Comparison of ENCODE assay signal across 20 cellular contexts in the genomic region with DNA sequence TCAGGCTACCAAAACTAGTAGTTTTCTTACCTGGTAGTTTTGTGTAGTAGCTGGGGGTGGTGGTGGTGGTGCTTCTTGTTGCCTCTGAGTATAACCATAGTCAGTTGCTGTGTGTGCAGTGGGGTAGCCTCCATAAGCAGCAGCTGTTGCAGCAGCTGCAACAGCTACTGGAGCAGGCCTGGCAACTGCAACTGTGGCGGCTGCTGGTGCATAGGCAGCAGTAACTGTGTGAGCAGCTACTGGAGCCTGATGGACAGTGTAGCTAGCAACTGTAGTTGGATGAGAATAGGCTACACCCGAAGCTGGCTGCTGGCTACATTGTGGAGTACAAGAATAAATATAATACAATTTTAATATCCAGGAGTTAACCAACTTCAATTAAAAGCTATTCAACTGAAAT. TPM values are rescaled to one million over a fixed set of nuclear protein-coding genes. Genes with fewer than 3 reads are reported as not detected.
DNase-seq lines count a peak whose midpoint lies in the region; ATAC-seq, FAIRE-seq and TF ChIP-seq lines count a peak whose summit lies in the region.
"Had no signal": no experiment of that assay in that cellular context is flagged by ENCODE, and none has a peak within 500 bp of the region (broad histone marks: within the 10 kb centered on the region; RNA-seq: fewer than 3 reads in every experiment).

No MANE protein-coding gene starts in this region.

- no peaks in the 10 kb centered on the region for H3K9me1 ChIP-seq in K562 (ENCODE audit: control insufficient read depth, insufficient read depth, low read length)

- H3K27me3 ChIP-seq in SK-N-SH (ENCODE audit: insufficient read depth) (no peaks in the 10 kb centered on the region), K562 (ENCODE audit: control insufficient read depth in 2 of 2, insufficient read depth in 2 of 2, low read length in 2 of 2) (no peaks in the 10 kb centered on the region), gastroesophageal sphincter (no peaks in the 10 kb centered on the region)
- H3K27me3 ChIP-seq in naive thymus-derived CD4-positive, alpha-beta T cell (ENCODE audit: control insufficient read depth in 2 of 2, insufficient read depth in 2 of 2, low read length in 2 of 2), result no peaks in the 10 kb centered on the region
- H3K27me3 ChIP-seq: ovary had no signal

- H3K4me3 ChIP-seq in SK-N-SH (ENCODE audit: low read depth in 2 of 2, low read length in 1 of 2) (no peak overlapping the region), K562 (no peak overlapping the region), gastroesophageal sphincter (no peak overlapping the region)
- no peak overlapping the region for H3K4me3 ChIP-seq in naive thymus-derived CD4-positive, alpha-beta T cell (ENCODE audit: low read length)
- H3K4me3 ChIP-seq: lower lobe of right lung, ovary had no signal

- TF ChIP-seq CTCF in SK-N-SH (IDR thresholded peaks at IDR 0.05) (no peak), K562 (IDR thresholded peaks at IDR 0.05 in 2 of 3, conservative IDR thresholded peaks at IDR 0.05 in 1 of 3; ENCODE audit: insufficient read depth in 2 of 3, low read depth in 1 of 3, low read length in 3 of 3) (no peak), gastroesophageal sphincter (IDR thresholded peaks at IDR 0.05) (no peak)

- no peak overlapping the region for H3K4me2 ChIP-seq in SK-N-SH
- no peak overlapping the region for H3K4me2 ChIP-seq in K562 (ENCODE audit: insufficient read depth, low read length)

- intact Hi-C loops in K562 (cut with micrococcal nuclease), result no loop called here
- intact Hi-C loops in naive thymus-derived CD4-positive, alpha-beta T cell (cut with micrococcal nuclease), result no loop called here

- H3K79me2 ChIP-seq in SK-N-SH (ENCODE audit: insufficient read depth) (peaks cover 99% of the 10 kb centered on the region), K562 (ENCODE audit: control insufficient read depth, insufficient read depth, low read length) (peaks cover 53% of the 10 kb centered on the region)

- H3K27ac ChIP-seq in SK-N-SH (ENCODE audit: low read depth in 2 of 2, low read length in 1 of 2) (no peak overlapping the region), K562 (ENCODE audit: extremely low read depth, low read depth, low read length) (no peak overlapping the region), substantia nigra (ENCODE audit: low read depth, low read length, poor library complexity, severe bottlenecking) (peak overlapping the region; percentile 28), gastroesophageal sphincter (no peak overlapping the region)
- no peak overlapping the region for H3K27ac ChIP-seq in naive thymus-derived CD4-positive, alpha-beta T cell (ENCODE audit: low read depth, low read length)
- H3K27ac ChIP-seq: lower lobe of right lung, ovary had no signal

- H3K4me3 Mint-ChIP-seq in naive thymus-derived CD4-positive, alpha-beta T cell, result no peak overlapping the region
- H3K4me3 Mint-ChIP-seq: activated CD4-positive, alpha-beta memory T cell treated with anti-CD3 and anti-CD28 coated beads, Interleukin-2, amount 10 ng/mL, durations not matched to agents 7 days and 5 days; immature natural killer cell; T-helper 17 cell had no signal

- H3K36me3 ChIP-seq in SK-N-SH (replicated peaks in 1 of 2; ENCODE audit: control insufficient read depth in 1 of 2, insufficient read depth in 2 of 2, low read length in 1 of 2), result peaks cover 22 to 63% of the 10 kb centered on the region in 2 experiments
- H3K36me3 ChIP-seq in K562 (ENCODE audit: control insufficient read depth, insufficient read depth, low read length), result peaks cover 50% of the 10 kb centered on the region
- H3K36me3 ChIP-seq in naive thymus-derived CD4-positive, alpha-beta T cell (ENCODE audit: control insufficient read depth in 2 of 3, insufficient read depth in 3 of 3, low read length in 3 of 3), result peaks cover 2 to 33% (median 11%) of the 10 kb centered on the region in 3 experiments
- H3K36me3 ChIP-seq in gastroesophageal sphincter, result peaks cover 0 to 35% of the 10 kb centered on the region in 2 donors
- H3K36me3 ChIP-seq: ovary had no signal

- H3K4me1 Mint-ChIP-seq in naive thymus-derived CD4-positive, alpha-beta T cell, result peaks cover 19 to 63% (median 43%) of the 10 kb centered on the region in 7 donors

- POLR2A ChIA-PET in SK-N-SH (lab: Yijun Ruan, JAX) (no interaction called here), K562 (lab: Yijun Ruan, JAX) (interaction anchor here (0.6 to 3.6 kb wide), 4 partner anchors 11 to 170 kb away, joined by 3 to 23 read pairs (median 4); no protein-coding TSS in a partner anchor)
- POLR2A ChIA-PET in naive thymus-derived CD4-positive, alpha-beta T cell (lab: Charles Lee), result no interaction called here

- no peak overlapping the region for H3K27ac Mint-ChIP-seq in naive thymus-derived CD4-positive, alpha-beta T cell
- H3K27ac Mint-ChIP-seq: activated CD4-positive, alpha-beta memory T cell treated with anti-CD3 and anti-CD28 coated beads, Interleukin-2, amount 10 ng/mL, durations not matched to agents 7 days and 5 days had no signal

- BruUV-seq in K562 (replicated peaks; lab: Mats Ljungman, UMichigan), result no TSS peak

- in situ Hi-C loops in K562 (cut with MboI), result no loop called here

- H3K4me1 ChIP-seq in SK-N-SH (ENCODE audit: control insufficient read depth in 1 of 2, insufficient read depth in 2 of 2, low read depth in 1 of 2, low read length in 1 of 2) (peaks cover 8 to 11% of the 10 kb centered on the region in 2 experiments; a peak in 3 of 4 replicates), K562 (replicated peaks in 1 of 2; ENCODE audit: control insufficient read depth in 2 of 2, insufficient read depth in 2 of 2, low read length in 2 of 2) (peaks cover 0 to 4% of the 10 kb centered on the region in 2 experiments; a peak in 1 of 5 replicates), gastroesophageal sphincter (peaks cover 9 to 55% (median 14%) of the 10 kb centered on the region in 3 donors)
- H3K4me1 ChIP-seq in naive thymus-derived CD4-positive, alpha-beta T cell (ENCODE audit: control insufficient read depth in 2 of 2, insufficient read depth in 2 of 2, low read length in 2 of 2), result peaks cover 0 to 4% of the 10 kb centered on the region in 2 donors

- TF ChIP-seq POLR2A in K562 (conservative IDR thresholded peaks at IDR 0.05), result no peak
- TF ChIP-seq POLR2A in GM12891 (IDR thresholded peaks at IDR 0.05; ENCODE audit: low read depth, low read length), result no peak
- no peak for TF ChIP-seq POLR2A in gastroesophageal sphincter (IDR thresholded peaks at IDR 0.05)

- no peaks in the 10 kb centered on the region for H3K9me2 ChIP-seq in SK-N-SH

- TF ChIP-seq EP300 in SK-N-SH (IDR thresholded peaks at IDR 0.05; ENCODE audit: borderline replicate concordance in 1 of 2, low read depth in 1 of 2, low read length in 1 of 2) (no peak), K562 (IDR thresholded peaks at IDR 0.05; ENCODE audit: low read length) (no peak), gastroesophageal sphincter (IDR thresholded peaks at IDR 0.05) (no peak)

- peaks cover 0 to 30% (median 13%) of the 10 kb centered on the region in 5 donors for H3K36me3 Mint-ChIP-seq in naive thymus-derived CD4-positive, alpha-beta T cell

- FAIRE-seq in K562 (lab: Jason Lieb, UNC) (no peak), GM12891 (lab: Jason Lieb, UNC) (no peak)

- H3F3A ChIP-seq in SK-N-SH (replicated peaks; ENCODE audit: insufficient read depth), result peaks cover 15% of the 10 kb centered on the region

- H3K9ac ChIP-seq in SK-N-SH (no peak overlapping the region), K562 (ENCODE audit: insufficient read depth in 1 of 2, low read depth in 2 of 2, low read length in 2 of 2) (no peak overlapping the region)

- H3K9me3 ChIP-seq in SK-N-SH (no peaks in the 10 kb centered on the region), K562 (replicated peaks; ENCODE audit: control insufficient read depth, insufficient read depth, low read depth, low read length) (no peaks in the 10 kb centered on the region), gastroesophageal sphincter (no peaks in the 10 kb centered on the region)
- no peaks in the 10 kb centered on the region for H3K9me3 ChIP-seq in naive thymus-derived CD4-positive, alpha-beta T cell (ENCODE audit: control insufficient read depth in 2 of 3, low read length in 3 of 3)
- H3K9me3 ChIP-seq: lower lobe of right lung, ovary had no signal

- TF ChIP-seq RAD21 in SK-N-SH (IDR thresholded peaks at IDR 0.05; ENCODE audit: low read length) (no peak), K562 (CRISPR knock-in tag; conservative IDR thresholded peaks at IDR 0.05 in 1 of 2, IDR thresholded peaks at IDR 0.05 in 1 of 2) (no peak)

- CTCF ChIA-PET in SK-N-SH (lab: Yijun Ruan, JAX) (interaction anchor here (2.0 kb wide), 1 partner anchor 170 kb away, joined by 5 read pairs; no protein-coding TSS in a partner anchor), K562 (lab: Yijun Ruan, JAX; ENCODE audit: low intra/inter-chr PET ratio) (no interaction called here)
- CTCF ChIA-PET in naive thymus-derived CD4-positive, alpha-beta T cell (lab: Charles Lee), result interaction anchor here (0.7 kb wide), 1 partner anchor 192 kb away, joined by 3 read pairs; no protein-coding TSS in a partner anchor

- DNase-seq in SK-N-SH (peak; percentile 17), K562 (ENCODE audit: extremely low read depth in 1 of 4, low spot score in 3 of 4) (no peak), myocyte (ENCODE audit: low read depth) (peak; percentile 96), substantia nigra (lab: John Stamatoyannopoulos, UW) (peak in 29 of 49 donors; percentile 1 to 62 (median 13)), GM12891 (ENCODE audit: insufficient read length, low spot score) (no peak)
- no peak for DNase-seq in naive thymus-derived CD4-positive, alpha-beta T cell
- DNase-seq: activated CD4-positive, alpha-beta memory T cell treated with anti-CD3 and anti-CD28 coated beads, Interleukin-2, amount 10 ng/mL, durations not matched to agents 7 days and 5 days; activated naive CD4-positive, alpha-beta T cell treated with Interleukin-2 at 50 U/mL for 16 hours; activated T-cell treated with anti-CD3 and anti-CD28 coated beads, Interleukin-2, amount 50 U/mL, for 1 hour; central memory CD4-positive, alpha-beta T cell; GDM1; immature natural killer cell; lower lobe of right lung; NCI-H2081 treated with DMSO at 0.1 percent for 48 hours; ovary; SHP77 treated with DMSO at 0.1 percent for 48 hours; stimulated activated CD4-positive, alpha-beta T cell treated with anti-CD3 and anti-CD28 coated beads, Interleukin-4, amount 100 ng/mL, for 4 hours; T-helper 17 cell had no signal

- H2AFZ ChIP-seq in SK-N-SH (ENCODE audit: low read depth), result no peak overlapping the region
- no peak overlapping the region for H2AFZ ChIP-seq in K562 (ENCODE audit: low read depth, low read length)

- no peaks in the 10 kb centered on the region for H3K9me3 Mint-ChIP-seq in naive thymus-derived CD4-positive, alpha-beta T cell
- H3K9me3 Mint-ChIP-seq: activated CD4-positive, alpha-beta memory T cell treated with anti-CD3 and anti-CD28 coated beads, Interleukin-2, amount 10 ng/mL, durations not matched to agents 7 days and 5 days; immature natural killer cell had no signal

- peaks cover 56% of the 10 kb centered on the region for H4K20me1 ChIP-seq in SK-N-SH (ENCODE audit: insufficient read depth)
- no peaks in the 10 kb centered on the region for H4K20me1 ChIP-seq in K562 (replicated peaks; ENCODE audit: control insufficient read depth, insufficient read depth, low read length)

- H3K27me3 Mint-ChIP-seq in naive thymus-derived CD4-positive, alpha-beta T cell, result no peaks in the 10 kb centered on the region
- H3K27me3 Mint-ChIP-seq: activated CD4-positive, alpha-beta memory T cell treated with anti-CD3 and anti-CD28 coated beads, Interleukin-2, amount 10 ng/mL, durations not matched to agents 7 days and 5 days; T-helper 17 cell had no signal

- WGBS in SK-N-SH (ENCODE audit: low lambda C conversion rate), result 94% methylated on average over 2 of the region's 2 CpGs
- 89% methylated on average over 2 of the region's 2 CpGs for WGBS in K562 (ENCODE audit: insufficient coverage, low coverage, missing lambda C conversion rate)
- 63 to 73% methylated on average over 2 of the region's 2 CpGs for WGBS in gastroesophageal sphincter (ENCODE audit: low coverage in 1 of 2), 2 donors

- ATAC-seq in SK-N-SH treated with all-trans-retinoic acid at 6 μM for 48 hours (no peak; the same call in 2 of the 3 replicates), K562 (peak; percentile 24), gastroesophageal sphincter (no peak)
- no peak for ATAC-seq in naive thymus-derived CD4-positive, alpha-beta T cell
- ATAC-seq: T-helper 17 cell had no signal

RNA-seq across cellular contexts. Expression of gene ZFR, which starts 24.7 kb away (rescaled TPM):
- polyA plus RNA-seq in SK-N-SH (2012; rRNA removed), result 24.6 and 38.0 TPM in 2 replicates
- polyA plus RNA-seq in SK-N-SH (2012; cell fraction: cytosol; rRNA removed), result 32.0 and 33.7 TPM in 2 replicates
- polyA plus RNA-seq in SK-N-SH (2012; cell fraction: nucleus; rRNA removed), result 22.3 and 52.5 TPM in 2 replicates
- total RNA-seq in K562 (2011; cell fraction: chromatin; rRNA removed; ENCODE audit: low replicate concordance), result 34.6 and 71.1 TPM in 2 replicates
- 22.0 and 25.5 TPM in 2 replicates for total RNA-seq in K562 (2011; cell fraction: nucleolus; rRNA removed)
- 38.0 and 56.4 TPM in 2 replicates for total RNA-seq in K562 (2011; cell fraction: nucleoplasm; rRNA removed)
- total RNA-seq in K562 (2014; rRNA removed), result 71.1 TPM in 2 replicates
- total RNA-seq in K562 (2014; rRNA removed; fragmentation: Illumina TruSeq; extraction: Trizol), result 95.1 and 96.4 TPM in 2 replicates
- 100 and 108 TPM in 2 replicates for total RNA-seq in K562 (2015; rRNA removed; fragmentation: Illumina TruSeq; extraction: Trizol)
- total RNA-seq in K562 (2021), result 63.2 and 63.3 TPM in 2 replicates
- polyA plus RNA-seq in K562 (2011; rRNA removed), result 82.6 and 86.9 TPM in 2 replicates
- 103 and 193 TPM in 2 replicates for polyA plus RNA-seq in K562 (2011; cell fraction: cytosol; rRNA removed)
- polyA plus RNA-seq in K562 (2011; cell fraction: nucleus; rRNA removed), result 58.7 and 73.6 TPM in 2 replicates
- polyA plus RNA-seq in K562 (2012), result 41.6 and 44.1 TPM in 2 replicates
- polyA plus RNA-seq in K562 (2014; fragmentation: Illumina TruSeq; extraction: Trizol), result 66.3 and 75.4 TPM in 2 replicates
- 10 to 100 TPM; 35.5 to 48.5 TPM for polyA plus RNA-seq in K562 (2014; fragmentation: Nextera tagmentation; extraction: Ambion mirVana)
- polyA plus RNA-seq in K562 (2014; rRNA removed), result 45.4 and 48.4 TPM in 2 replicates
- 133 and 165 TPM in 2 replicates for polyA minus RNA-seq in K562 (2011; rRNA and poly(A)+ RNA removed)
- polyA minus RNA-seq in K562 (2011; cell fraction: cytosol; rRNA and poly(A)+ RNA removed), result 57.4 and 62.3 TPM in 2 replicates
- 30.6 and 42.2 TPM in 2 replicates for polyA minus RNA-seq in K562 (2011; cell fraction: nucleus; rRNA and poly(A)+ RNA removed)
- total RNA-seq in myocyte, result 90.0 and 108 TPM in 2 replicates
- 42.0 TPM for polyA plus RNA-seq in myocyte (2012)
- 10 to 100 TPM; 53.4 to 59.3 (median 58.0) TPM for total RNA-seq in naive thymus-derived CD4-positive, alpha-beta T cell
- polyA plus RNA-seq in naive thymus-derived CD4-positive, alpha-beta T cell, result 10 to 100 TPM; 82.2 to 91.9 TPM
- 29.4 TPM for polyA plus RNA-seq in GM12891 (2012; ENCODE audit: low read depth, missing spikeins)
- total RNA-seq in gastroesophageal sphincter, result 100 to 1,000 TPM in 2 of 4 donors, 10 to 100 TPM in 2; 92.9 to 108 (median 100) TPM

Comparison
In these comparisons a context has a peak if more than half of its experiments do, and no peak if none do; other contexts are left out.
1. DNase-seq: peak in SK-N-SH (single experiment), myocyte (single experiment) and substantia nigra (29 of 49); none in K562 (0 of 4), naive thymus-derived CD4-positive, alpha-beta T cell (0 of 9) and GM12891 (single experiment).